Comparison of ENCODE assay signal across 8 cellular contexts in genomic region chr12:114668151-114668891, GRCh38. TPM values are rescaled to one million over a fixed set of nuclear protein-coding genes. Genes with fewer than 3 reads are reported as not detected.
A peak's percentile ranks its signal among the peaks of the same experiment; 100 is the strongest.
DNase-seq lines count a peak whose midpoint lies in the region; ATAC-seq, FAIRE-seq and TF ChIP-seq lines count a peak whose summit lies in the region.

No MANE protein-coding gene starts in this region.

- H3K4me3 ChIP-seq in GM12875 (ENCODE audit: low read depth, low read length) = no peak overlapping the region
- no peak overlapping the region for H3K4me3 ChIP-seq in bronchial epithelial cell (ENCODE audit: low read depth, low read length)
- H3K4me3 ChIP-seq in kidney epithelial cell (ENCODE audit: low read depth, low read length) = peak overlapping the region; percentile 28

- H3K27me3 ChIP-seq in bronchial epithelial cell (ENCODE audit: control insufficient read depth, insufficient read depth, low read length) (peaks cover 47% of the 10 kb centered on the region), kidney epithelial cell (ENCODE audit: control insufficient read depth, insufficient read depth, low read length) (peaks cover 51% of the 10 kb centered on the region)

- H3K27ac Mint-ChIP-seq in stimulated activated memory B cell treated with anti-CD40 and anti-IgM and Interleukin-4, amounts not matched to agents 10 μg/mL and 1 μg/mL and 100 μg/mL, for 72 hours = no peak overlapping the region

- in situ Hi-C loops in ACHN (cut with HindIII; ENCODE audit: low pct_ligation_motif_present, low pct_unique_long_range_greater_than_20kb, low sequenced_read_pairs) = no loop called here

- FAIRE-seq in bronchial epithelial cell (lab: Jason Lieb, UNC) = no peak

- H3K9me3 Mint-ChIP-seq in stimulated activated memory B cell treated with anti-CD40 and anti-IgM and Interleukin-4, amounts not matched to agents 10 μg/mL and 1 μg/mL and 100 μg/mL, for 72 hours = no peaks in the 10 kb centered on the region

- peak overlapping the region; percentile 59 for H3K4me3 Mint-ChIP-seq in stimulated activated memory B cell treated with anti-CD40 and anti-IgM and Interleukin-4, amounts not matched to agents 10 μg/mL and 1 μg/mL and 100 μg/mL, for 72 hours

- TF ChIP-seq CTCF in GM12875 (IDR thresholded peaks at IDR 0.05; ENCODE audit: borderline replicate concordance, insufficient read depth, low read depth, low read length) (peak; percentile 40; the same call in 1 of the 2 replicates), bronchial epithelial cell (IDR thresholded peaks at IDR 0.05; ENCODE audit: insufficient read depth, low read length, severe bottlenecking) (peak; percentile 69), kidney epithelial cell (IDR thresholded peaks at IDR 0.05; ENCODE audit: insufficient read depth, low read length, poor library complexity, severe bottlenecking) (peak; percentile 52)

- H3K36me3 Mint-ChIP-seq in stimulated activated memory B cell treated with anti-CD40 and anti-IgM and Interleukin-4, amounts not matched to agents 10 μg/mL and 1 μg/mL and 100 μg/mL, for 72 hours = no peaks in the 10 kb centered on the region

- H3K27me3 Mint-ChIP-seq in stimulated activated memory B cell treated with anti-CD40 and anti-IgM and Interleukin-4, amounts not matched to agents 10 μg/mL and 1 μg/mL and 100 μg/mL, for 72 hours = peaks cover 57% of the 10 kb centered on the region

- H3K4me1 Mint-ChIP-seq in stimulated activated memory B cell treated with anti-CD40 and anti-IgM and Interleukin-4, amounts not matched to agents 10 μg/mL and 1 μg/mL and 100 μg/mL, for 72 hours = peaks cover 10% of the 10 kb centered on the region

- ATAC-seq in stimulated activated memory B cell treated with anti-CD40 and anti-IgM and Interleukin-4, amounts not matched to agents 10 μg/mL and 1 μg/mL and 100 μg/mL, for 72 hours = no peak
- ATAC-seq in HG03442 (IDR thresholded peaks at IDR 0.05; ENCODE audit: unreplicated experiment) = no peak
- ATAC-seq in GM21717 (IDR thresholded peaks at IDR 0.05; ENCODE audit: unreplicated experiment) = no peak

- H3K36me3 ChIP-seq in bronchial epithelial cell (ENCODE audit: control insufficient read depth, insufficient read depth, low read length) (no peaks in the 10 kb centered on the region), kidney epithelial cell (ENCODE audit: control insufficient read depth, insufficient read depth, low read length) (no peaks in the 10 kb centered on the region)

- DNase-seq in ACHN (peak; percentile 85), NCI-H510A (lab: John Stamatoyannopoulos, UW) (peak; percentile 92), bronchial epithelial cell (ENCODE audit: low read depth) (peak; percentile 54), kidney epithelial cell (ENCODE audit: low read depth) (peak; percentile 41)

RNA-seq across cellular contexts. Expression of gene TBX3, which starts 15.7 kb away (rescaled TPM):
- 0.38 and 1.3 TPM in 2 replicates for total RNA-seq in bronchial epithelial cell
- total RNA-seq in kidney epithelial cell = 12.2 and 12.7 TPM in 2 replicates

Comparison
In these comparisons a context has a peak if more than half of its experiments do, and no peak if none do; other contexts are left out.
1. DNase-seq: peak in every context shown above with its lines; median percentile 92 in NCI-H510A; 85 in ACHN; 54 in bronchial epithelial cell; 41 in kidney epithelial cell.